In genomic region chr9:35640431-35640830, GRCh38 we compare ENCODE assay signal across 10 cellular contexts. TPM values are rescaled to one million over a fixed set of nuclear protein-coding genes. Genes with fewer than 3 reads are reported as not detected.
A peak's percentile ranks its signal among the peaks of the same experiment; 100 is the strongest.
DNase-seq lines count a peak whose midpoint lies in the region; ATAC-seq and TF ChIP-seq lines count a peak whose summit lies in the region.
"Not testable (repeated sequence)": the region's sequence is repeated elsewhere in the genome, so short reads cannot be mapped to it uniquely, and the experiment has no call there.
"Had no signal": no experiment of that assay in that cellular context is flagged by ENCODE, and none has a peak within 500 bp of the region (broad histone marks: within the 10 kb centered on the region; RNA-seq: fewer than 3 reads in every experiment).

No MANE protein-coding gene starts in this region.

- H3K9ac ChIP-seq in BLaER1: not testable (repeated sequence)

- H3K27ac Mint-ChIP-seq in T-cell (peak overlapping the region; percentile 8 to 47), natural killer cell (peak overlapping the region; percentile 94 to 97)
- peak overlapping the region; percentile 35 for H3K27ac Mint-ChIP-seq in activated CD4-positive, alpha-beta memory T cell treated with anti-CD3 and anti-CD28 coated beads for 36 hours
- H3K27ac Mint-ChIP-seq in activated T-helper 17 cell treated with anti-CD3 and anti-CD28 coated beads, Interleukin-2, amount 50 U/mL, for 72 hours: not testable (repeated sequence)
- H3K27ac Mint-ChIP-seq in activated naive CD8-positive, alpha-beta T cell treated with anti-CD3 and anti-CD28 coated beads, Interleukin-2, amount 10 ng/mL, durations not matched to agents 7 days and 5 days: peak overlapping the region; percentile 62
- peak overlapping the region; percentile 95 for H3K27ac Mint-ChIP-seq in stimulated activated naive CD8-positive, alpha-beta T cell treated with anti-CD3 and anti-CD28 coated beads, Interleukin-15, Interleukin-2, amounts not matched to agents 100 ng/mL and 50 ng/mL, for 24 hours

- H3K4me3 ChIP-seq in BLaER1, sigmoid colon: not testable (repeated sequence)

- peaks cover 12% of the 10 kb centered on the region for H3K9me3 ChIP-seq in BLaER1
- not testable (repeated sequence) for H3K9me3 ChIP-seq in sigmoid colon

- POLR2A ChIA-PET in T-cell (lab: Charles Lee): interaction anchor here in 1 of 2 donors (1.4 kb wide), 1 partner anchor 17 kb away, joined by 4 read pairs; the partner anchor contains the start of genes CCDC107 and RMRP
- POLR2A ChIA-PET in activated CD4-positive, alpha-beta memory T cell treated with anti-CD3 and anti-CD28 coated beads for 36 hours (lab: Charles Lee): not testable (repeated sequence)
- POLR2A ChIA-PET in activated naive CD8-positive, alpha-beta T cell treated with anti-CD3 and anti-CD28 coated beads, Interleukin-2, amount 10 ng/mL, durations not matched to agents 7 days and 5 days (lab: Charles Lee): interaction anchor here (1.3 to 3.1 kb wide), 3 partner anchors 20 to 29 kb away, joined by 4 to 22 read pairs (median 5); no protein-coding TSS in a partner anchor

- CTCF ChIA-PET in T-cell (lab: Charles Lee): interaction anchor here in 1 of 2 donors (2.0 kb wide), 1 partner anchor 16 kb away, joined by 13 read pairs; the partner anchor contains the start of genes CCDC107 and RMRP
- CTCF ChIA-PET in activated CD4-positive, alpha-beta memory T cell treated with anti-CD3 and anti-CD28 coated beads for 36 hours (lab: Charles Lee): interaction anchor here (0.8 to 3.4 kb wide), 3 partner anchors 9 to 29 kb away, joined by 3 to 18 read pairs (median 3); partner anchors contain the start of genes CCDC107 and RMRP

- not testable (repeated sequence) for H3K36me3 Mint-ChIP-seq in T-cell, natural killer cell
- peaks cover 16% of the 10 kb centered on the region for H3K36me3 Mint-ChIP-seq in activated CD4-positive, alpha-beta memory T cell treated with anti-CD3 and anti-CD28 coated beads for 36 hours
- peaks cover 21% of the 10 kb centered on the region for H3K36me3 Mint-ChIP-seq in activated T-helper 17 cell treated with anti-CD3 and anti-CD28 coated beads, Interleukin-2, amount 50 U/mL, for 72 hours (ENCODE audit: low read depth)
- H3K36me3 Mint-ChIP-seq in activated naive CD8-positive, alpha-beta T cell treated with anti-CD3 and anti-CD28 coated beads, Interleukin-2, amount 10 ng/mL, durations not matched to agents 7 days and 5 days: peaks cover 41% of the 10 kb centered on the region
- peaks cover 24% of the 10 kb centered on the region for H3K36me3 Mint-ChIP-seq in stimulated activated naive CD8-positive, alpha-beta T cell treated with anti-CD3 and anti-CD28 coated beads, Interleukin-15, Interleukin-2, amounts not matched to agents 100 ng/mL and 50 ng/mL, for 24 hours (ENCODE audit: low read depth)

- not testable (repeated sequence) for TF ChIP-seq EP300 in sigmoid colon (IDR thresholded peaks at IDR 0.05)

- not testable (repeated sequence) for H3K9me3 Mint-ChIP-seq in T-cell; activated CD4-positive, alpha-beta memory T cell treated with anti-CD3 and anti-CD28 coated beads for 36 hours; activated T-helper 17 cell treated with anti-CD3 and anti-CD28 coated beads, Interleukin-2, amount 50 U/mL, for 72 hours; activated naive CD8-positive, alpha-beta T cell treated with anti-CD3 and anti-CD28 coated beads, Interleukin-2, amount 10 ng/mL, durations not matched to agents 7 days and 5 days; natural killer cell; stimulated activated naive CD8-positive, alpha-beta T cell treated with anti-CD3 and anti-CD28 coated beads, Interleukin-15, Interleukin-2, amounts not matched to agents 100 ng/mL and 50 ng/mL, for 24 hours

- H3K4me1 ChIP-seq in BLaER1: peaks cover 100% of the 10 kb centered on the region
- not testable (repeated sequence) for H3K4me1 ChIP-seq in sigmoid colon

- not testable (repeated sequence) for H3K27me3 ChIP-seq in BLaER1, sigmoid colon

- TF ChIP-seq POLR2A in sigmoid colon (IDR thresholded peaks at IDR 0.05): not testable (repeated sequence)

- not testable (repeated sequence) for H3K4me3 Mint-ChIP-seq in T-cell; activated CD4-positive, alpha-beta memory T cell treated with anti-CD3 and anti-CD28 coated beads for 36 hours; activated naive CD8-positive, alpha-beta T cell treated with anti-CD3 and anti-CD28 coated beads, Interleukin-2, amount 10 ng/mL, durations not matched to agents 7 days and 5 days; natural killer cell; stimulated activated naive CD8-positive, alpha-beta T cell treated with anti-CD3 and anti-CD28 coated beads, Interleukin-15, Interleukin-2, amounts not matched to agents 100 ng/mL and 50 ng/mL, for 24 hours
- peak overlapping the region; percentile 64 for H3K4me3 Mint-ChIP-seq in activated T-helper 17 cell treated with anti-CD3 and anti-CD28 coated beads, Interleukin-2, amount 50 U/mL, for 72 hours

- WGBS in sigmoid colon, 2 donors: 97 to 98% methylated on average over 15 of the region's 15 CpGs

- H3K27ac ChIP-seq in BLaER1: peak overlapping the region; percentile 97
- H3K27ac ChIP-seq in sigmoid colon: not testable (repeated sequence)

- H3K4me2 ChIP-seq in BLaER1: peak overlapping the region; percentile 90; the same call in 1 of the 2 replicates

- DNase-seq in T-cell; activated CD4-positive, alpha-beta memory T cell treated with anti-CD3 and anti-CD28 coated beads for 36 hours; activated naive CD8-positive, alpha-beta T cell treated with anti-CD3 and anti-CD28 coated beads, Interleukin-2, amount 10 ng/mL, durations not matched to agents 7 days and 5 days; natural killer cell: not testable (repeated sequence)
- peak; percentile 52 for DNase-seq in sigmoid colon

- peaks cover 13% of the 10 kb centered on the region for H3K36me3 ChIP-seq in BLaER1
- not testable (repeated sequence) for H3K36me3 ChIP-seq in sigmoid colon

- ATAC-seq in T-cell (replicated peaks in 1 of 4); activated T-helper 17 cell treated with anti-CD3 and anti-CD28 coated beads, Interleukin-2, amount 50 U/mL, for 72 hours (replicated peaks); activated naive CD8-positive, alpha-beta T cell treated with anti-CD3 and anti-CD28 coated beads, Interleukin-2, amount 10 ng/mL, durations not matched to agents 7 days and 5 days (ENCODE audit: low read depth); natural killer cell: not testable (repeated sequence)

- not testable (repeated sequence) for H3K27me3 Mint-ChIP-seq in T-cell; activated CD4-positive, alpha-beta memory T cell treated with anti-CD3 and anti-CD28 coated beads for 36 hours; activated T-helper 17 cell treated with anti-CD3 and anti-CD28 coated beads, Interleukin-2, amount 50 U/mL, for 72 hours; activated naive CD8-positive, alpha-beta T cell treated with anti-CD3 and anti-CD28 coated beads, Interleukin-2, amount 10 ng/mL, durations not matched to agents 7 days and 5 days; natural killer cell (ENCODE audit: low read depth in 2 of 2); stimulated activated naive CD8-positive, alpha-beta T cell treated with anti-CD3 and anti-CD28 coated beads, Interleukin-15, Interleukin-2, amounts not matched to agents 100 ng/mL and 50 ng/mL, for 24 hours

- TF ChIP-seq CTCF in natural killer cell (IDR thresholded peaks at IDR 0.05); sigmoid colon (IDR thresholded peaks at IDR 0.05): not testable (repeated sequence)

- intact Hi-C loops in activated CD4-positive, alpha-beta memory T cell treated with anti-CD3 and anti-CD28 coated beads for 36 hours (cut with micrococcal nuclease); natural killer cell (cut with micrococcal nuclease): not testable (repeated sequence)
- intact Hi-C loops in sigmoid colon (cut with DNase I): loop anchor here (10.0 kb wide), 1 partner anchor 244 kb away; no protein-coding TSS in a partner anchor

- H3K4me1 Mint-ChIP-seq in T-cell (peaks cover 67 to 73% (median 68%) of the 10 kb centered on the region in 3 donors), natural killer cell (peaks cover 66 to 75% of the 10 kb centered on the region in 2 donors)
- H3K4me1 Mint-ChIP-seq in activated CD4-positive, alpha-beta memory T cell treated with anti-CD3 and anti-CD28 coated beads for 36 hours (ENCODE audit: low read depth): peaks cover 53% of the 10 kb centered on the region
- H3K4me1 Mint-ChIP-seq in activated T-helper 17 cell treated with anti-CD3 and anti-CD28 coated beads, Interleukin-2, amount 50 U/mL, for 72 hours: peaks cover 24% of the 10 kb centered on the region
- peaks cover 58% of the 10 kb centered on the region for H3K4me1 Mint-ChIP-seq in activated naive CD8-positive, alpha-beta T cell treated with anti-CD3 and anti-CD28 coated beads, Interleukin-2, amount 10 ng/mL, durations not matched to agents 7 days and 5 days
- peaks cover 73% of the 10 kb centered on the region for H3K4me1 Mint-ChIP-seq in stimulated activated naive CD8-positive, alpha-beta T cell treated with anti-CD3 and anti-CD28 coated beads, Interleukin-15, Interleukin-2, amounts not matched to agents 100 ng/mL and 50 ng/mL, for 24 hours (ENCODE audit: low read depth)

- H4K20me1 ChIP-seq in BLaER1: not testable (repeated sequence)

RNA-seq across cellular contexts. Expression of gene SIT1, which starts 10.3 kb away (rescaled TPM):
- total RNA-seq in T-cell: 10 to 100 TPM; 34.9 to 57.1 (median 51.9) TPM
- total RNA-seq in activated CD4-positive, alpha-beta memory T cell treated with anti-CD3 and anti-CD28 coated beads for 36 hours: 10 to 100 TPM; 74.6 to 75.8 TPM
- 100 to 1,000 TPM in 1 of 2 donors, 10 to 100 TPM in 1; 97.0 to 135 TPM for total RNA-seq in activated T-helper 17 cell treated with anti-CD3 and anti-CD28 coated beads, Interleukin-2, amount 50 U/mL, for 72 hours
- total RNA-seq in activated naive CD8-positive, alpha-beta T cell treated with anti-CD3 and anti-CD28 coated beads, Interleukin-2, amount 10 ng/mL, durations not matched to agents 7 days and 5 days: 100 to 1,000 TPM; 174 to 195 TPM
- 1 to 10 TPM in 2 of 3 donors, not detected in 1; 1.2 to 1.4 TPM for total RNA-seq in natural killer cell
- under 1 TPM in 2 of 4 donors, not detected in 2; 0.81 to 0.82 TPM for total RNA-seq in sigmoid colon
- 10 to 100 TPM in 1 of 3 donors, 1 to 10 TPM in 1, not detected in 1; 1.8 to 15.9 TPM for polyA plus RNA-seq in sigmoid colon
- total RNA-seq: Caco-2 had no signal

RNA-seq across cellular contexts. Expression of gene RMRP, which starts 17.4 kb away (rescaled TPM):
- over 10,000 TPM; 10,537 to 37,987 (median 30,491) TPM for total RNA-seq in T-cell
- over 10,000 TPM; 10,694 to 13,592 TPM for total RNA-seq in activated CD4-positive, alpha-beta memory T cell treated with anti-CD3 and anti-CD28 coated beads for 36 hours
- over 10,000 TPM in 1 of 2 donors, 1,000 to 10,000 TPM in 1; 5,785 to 10,768 TPM for total RNA-seq in activated T-helper 17 cell treated with anti-CD3 and anti-CD28 coated beads, Interleukin-2, amount 50 U/mL, for 72 hours
- total RNA-seq in activated naive CD8-positive, alpha-beta T cell treated with anti-CD3 and anti-CD28 coated beads, Interleukin-2, amount 10 ng/mL, durations not matched to agents 7 days and 5 days: over 10,000 TPM; 10,447 to 10,452 TPM
- total RNA-seq in natural killer cell: 1,000 to 10,000 TPM; 5,042 to 6,602 (median 5,874) TPM
- over 10,000 TPM in 2 of 4 donors, 1,000 to 10,000 TPM in 2; 2,523 to 26,387 (median 8,883) TPM for total RNA-seq in sigmoid colon
- polyA plus RNA-seq in sigmoid colon: 100 to 1,000 TPM in 1 of 3 donors, not detected in 2; 480 TPM
- polyA plus RNA-seq: CD8-positive, alpha-beta memory T cell had no signal

RNA-seq across cellular contexts. Expression of gene CCDC107, which starts 17.7 kb away (rescaled TPM):
- total RNA-seq in T-cell: 10 to 100 TPM; 17.7 to 29.8 (median 27.5) TPM
- 10 to 100 TPM; 15.0 to 15.7 TPM for total RNA-seq in activated CD4-positive, alpha-beta memory T cell treated with anti-CD3 and anti-CD28 coated beads for 36 hours
- 10 to 100 TPM; 17.5 to 19.8 TPM for total RNA-seq in activated T-helper 17 cell treated with anti-CD3 and anti-CD28 coated beads, Interleukin-2, amount 50 U/mL, for 72 hours
- 10 to 100 TPM; 32.7 to 36.3 TPM for total RNA-seq in activated naive CD8-positive, alpha-beta T cell treated with anti-CD3 and anti-CD28 coated beads, Interleukin-2, amount 10 ng/mL, durations not matched to agents 7 days and 5 days
- total RNA-seq in natural killer cell: 10 to 100 TPM; 30.9 to 37.9 (median 36.8) TPM
- 100 to 1,000 TPM in 1 of 4 donors, 10 to 100 TPM in 3; 70.6 to 112 (median 83.1) TPM for total RNA-seq in sigmoid colon
- 10 to 100 TPM; 21.3 to 28.8 (median 24.2) TPM for polyA plus RNA-seq in sigmoid colon

RNA-seq across cellular contexts. Expression of gene CD72, which starts 22.2 kb away (rescaled TPM):
- total RNA-seq in T-cell: 1 to 10 TPM; 2.5 to 9.2 (median 4.9) TPM
- total RNA-seq in activated CD4-positive, alpha-beta memory T cell treated with anti-CD3 and anti-CD28 coated beads for 36 hours: 1 to 10 TPM; 9.4 to 9.8 TPM
- total RNA-seq in activated T-helper 17 cell treated with anti-CD3 and anti-CD28 coated beads, Interleukin-2, amount 50 U/mL, for 72 hours: 10 to 100 TPM in 1 of 2 donors, 1 to 10 TPM in 1; 7.5 to 43.2 TPM
- 10 to 100 TPM; 15.3 to 18.4 TPM for total RNA-seq in activated naive CD8-positive, alpha-beta T cell treated with anti-CD3 and anti-CD28 coated beads, Interleukin-2, amount 10 ng/mL, durations not matched to agents 7 days and 5 days
- total RNA-seq in natural killer cell: 10 to 100 TPM; 27.0 to 48.1 (median 32.3) TPM
- total RNA-seq in sigmoid colon: 1 to 10 TPM in 2 of 4 donors, under 1 TPM in 2; 0.36 to 8.0 (median 1.1) TPM
- polyA plus RNA-seq in sigmoid colon: 10 to 100 TPM in 1 of 3 donors, 1 to 10 TPM in 2; 1.2 to 42.1 (median 1.4) TPM

RNA-seq across cellular contexts. Expression of gene ARHGEF39, which starts 24.6 kb away (rescaled TPM):
- 1 to 10 TPM in 2 of 5 donors, under 1 TPM in 3; 0.12 to 1.3 (median 0.57) TPM for total RNA-seq in T-cell
- total RNA-seq in activated CD4-positive, alpha-beta memory T cell treated with anti-CD3 and anti-CD28 coated beads for 36 hours: 10 to 100 TPM; 28.1 to 28.2 TPM
- 10 to 100 TPM in 1 of 2 donors, 1 to 10 TPM in 1; 9.4 to 16.1 TPM for total RNA-seq in activated T-helper 17 cell treated with anti-CD3 and anti-CD28 coated beads, Interleukin-2, amount 50 U/mL, for 72 hours
- 10 to 100 TPM; 13.1 to 13.4 TPM for total RNA-seq in activated naive CD8-positive, alpha-beta T cell treated with anti-CD3 and anti-CD28 coated beads, Interleukin-2, amount 10 ng/mL, durations not matched to agents 7 days and 5 days
- total RNA-seq in natural killer cell: 1 to 10 TPM; 1.3 to 3.2 (median 1.5) TPM
- 1 to 10 TPM in 3 of 4 donors, under 1 TPM in 1; 0.99 to 3.3 (median 1.4) TPM for total RNA-seq in sigmoid colon
- 1 to 10 TPM in 2 of 3 donors, under 1 TPM in 1; 0.60 to 9.0 (median 1.6) TPM for polyA plus RNA-seq in sigmoid colon

Comparison
In these comparisons a context has a peak if more than half of its experiments do, and no peak if none do; other contexts are left out.
1. RNA of gene SIT1, which starts 10.3 kb away (total RNA-seq): 174 to 195 TPM in activated naive CD8-positive, alpha-beta T cell treated with anti-CD3 and anti-CD28 coated beads, Interleukin-2, amount 10 ng/mL, durations not matched to agents 7 days and 5 days, 97.0 to 135 TPM in activated T-helper 17 cell treated with anti-CD3 and anti-CD28 coated beads, Interleukin-2, amount 50 U/mL, for 72 hours, 74.6 to 75.8 TPM in activated CD4-positive, alpha-beta memory T cell treated with anti-CD3 and anti-CD28 coated beads for 36 hours and 34.9 to 57.1 TPM in T-cell; 1.2 to 1.4 TPM in natural killer cell and 0.81 to 0.82 TPM in sigmoid colon; every median in the first group is over 10 times any median in the second.